In the genomic region with DNA sequence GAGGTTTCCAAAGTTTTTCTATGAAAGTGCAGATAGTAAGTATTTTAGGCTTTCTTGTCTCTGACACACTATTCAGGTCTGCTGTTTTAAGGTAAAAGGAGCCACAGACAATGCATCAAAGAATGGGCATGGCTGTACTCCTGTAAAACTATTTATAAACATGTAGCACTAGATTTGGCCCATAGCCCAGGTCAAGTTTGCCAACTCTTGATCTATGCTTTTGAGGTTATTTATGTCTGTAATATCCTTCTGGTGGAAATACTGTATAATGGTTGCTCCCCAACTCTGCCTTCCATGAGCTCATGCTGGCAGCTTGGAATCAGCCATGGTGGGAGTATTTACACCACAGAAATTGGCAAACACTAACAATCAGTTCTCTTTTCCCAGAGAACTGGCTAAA, we compare ENCODE assay signal across 16 cellular contexts.
DNase-seq lines count a peak whose midpoint lies in the region; ATAC-seq, FAIRE-seq and TF ChIP-seq lines count a peak whose summit lies in the region.
"Had no signal": no experiment of that assay in that cellular context is flagged by ENCODE, and none has a peak within 500 bp of the region (broad histone marks: within the 10 kb centered on the region; RNA-seq: fewer than 3 reads in every experiment).

No MANE protein-coding gene starts in this region.

- in situ Hi-C loops in GM12878 (cut with MboI): loop anchor here (10.0 kb wide), 2 partner anchors 886 to 1326 kb away; no protein-coding TSS in a partner anchor

- H3K4me1 ChIP-seq in BLaER1 treated with 17β-estradiol and CSF1 and Interleukin-3, amounts not matched to agents 10 nM and 100 nM: peaks cover 47 to 77% (median 68%) of the 10 kb centered on the region in 10 experiments
- peaks cover 94% of the 10 kb centered on the region for H3K4me1 ChIP-seq in KMS-11 (ENCODE audit: low read depth, poor library complexity, severe bottlenecking)
- H3K4me1 ChIP-seq in GM12878 (ENCODE audit: control insufficient read depth, insufficient read depth, low read length): peaks cover 91% of the 10 kb centered on the region
- no peaks in the 10 kb centered on the region for H3K4me1 ChIP-seq in adrenal gland (replicated peaks in 1 of 2)

- peak; percentile 40 for DNase-seq in MV-4-11 (lab: John Stamatoyannopoulos, UW)
- DNase-seq in GM12878 (ENCODE audit: low read depth, low spot score): no peak
- no peak for DNase-seq in NCI-H1105 (lab: John Stamatoyannopoulos, UW)
- DNase-seq in adrenal gland: no peak
- DNase-seq in NCI-H1436 (lab: John Stamatoyannopoulos, UW): no peak
- DNase-seq in NOMO-1 (lab: John Stamatoyannopoulos, UW; ENCODE audit: unreplicated experiment in 2 of 2): no peak
- DNase-seq: ACHN; CD4-positive, alpha-beta memory T cell; EL; GOT3; H9; IMR-90 had no signal

- no peak for ATAC-seq in GM12878

- CTCF ChIA-PET in GM12878 (lab: Yijun Ruan, JAX): interaction anchor here (0.7 to 2.3 kb wide), 4 partner anchors 18 to 361 kb away, joined by 3 to 7 read pairs (median 3); no protein-coding TSS in a partner anchor

- peaks cover 19 to 35% (median 24%) of the 10 kb centered on the region in 11 experiments for H3K9me3 ChIP-seq in BLaER1 treated with 17β-estradiol and CSF1 and Interleukin-3, amounts not matched to agents 10 nM and 100 nM (replicated peaks in 1 of 11)
- H3K9me3 ChIP-seq in GM12878 (replicated peaks; ENCODE audit: control insufficient read depth, insufficient read depth, low read length): peaks cover 18% of the 10 kb centered on the region; the same call in 2 of the 3 replicates
- no peaks in the 10 kb centered on the region for H3K9me3 ChIP-seq in adrenal gland (replicated peaks in 1 of 3)

- H3K79me2 ChIP-seq in KMS-11 (ENCODE audit: insufficient read depth, low read depth) (no peaks in the 10 kb centered on the region), GM12878 (ENCODE audit: control insufficient read depth, insufficient read depth, low read length) (no peaks in the 10 kb centered on the region)

- H3K27ac ChIP-seq in BLaER1 treated with 17β-estradiol and CSF1 and Interleukin-3, amounts not matched to agents 10 nM and 100 nM: peak overlapping the region in 7 of 11 experiments; percentile 46 to 75 (median 53); a peak in 12 of 22 replicates
- H3K27ac ChIP-seq in KMS-11 (peak overlapping the region; percentile 100), GM12878 (ENCODE audit: control insufficient read depth, insufficient read depth) (peak overlapping the region; percentile 97), adrenal gland (no peak overlapping the region)
- H3K27ac ChIP-seq: C4-2B had no signal

- SMC1A ChIA-PET in GM12878 (lab: Charles Lee; ENCODE audit: uncharacterized antibody, unreplicated experiment): interaction anchor here (0.8 to 3.6 kb wide), 12 partner anchors 10 to 436 kb away, joined by 3 to 16 read pairs (median 3); no protein-coding TSS in a partner anchor

- no peak for TF ChIP-seq RAD21 in GM12878 (IDR thresholded peaks at IDR 0.05; ENCODE audit: insufficient read depth, low read depth, low read length)

- TF ChIP-seq CTCF in KMS-11 (conservative IDR thresholded peaks at IDR 0.05; ENCODE audit: low read depth, low read length) (no peak), GM12878 (IDR thresholded peaks at IDR 0.05 in 2 of 3, conservative IDR thresholded peaks at IDR 0.05 in 1 of 3; ENCODE audit: control insufficient read depth in 2 of 3, extremely low read depth in 1 of 3, insufficient read depth in 1 of 3, low read depth in 3 of 3, low read length in 3 of 3) (no peak), adrenal gland (IDR thresholded peaks at IDR 0.05) (no peak)

- FAIRE-seq in GM12878 (lab: Jason Lieb, UNC): no peak
- FAIRE-seq: G401.6 had no signal

- BruUV-seq in GM12878 (replicated peaks; lab: Mats Ljungman, UMichigan): no TSS peak

- H4K20me1 ChIP-seq in BLaER1 treated with 17β-estradiol and CSF1 and Interleukin-3, amounts not matched to agents 10 nM and 100 nM: no peaks in the 10 kb centered on the region
- H4K20me1 ChIP-seq in KMS-11 (ENCODE audit: insufficient read depth) (no peaks in the 10 kb centered on the region), GM12878 (ENCODE audit: control insufficient read depth, insufficient read depth) (no peaks in the 10 kb centered on the region)

- RAD21 ChIA-PET in GM12878 (lab: Charles Lee; ENCODE audit: unreplicated experiment): interaction anchor here (0.5 to 2.2 kb wide), 5 partner anchors 10 to 1572 kb away, joined by 3 to 17 read pairs (median 3); no protein-coding TSS in a partner anchor

- H3K9ac ChIP-seq in BLaER1 treated with 17β-estradiol and CSF1 and Interleukin-3, amounts not matched to agents 10 nM and 100 nM: peak overlapping the region in 1 of 11 experiments; percentile 2; a peak in 2 of 22 replicates
- peak overlapping the region; percentile 76 for H3K9ac ChIP-seq in KMS-11
- H3K9ac ChIP-seq in GM12878 (ENCODE audit: control insufficient read depth, insufficient read depth, low read length): peak overlapping the region; percentile 70

- no peak for TF ChIP-seq EP300 in GM12878 (IDR thresholded peaks at IDR 0.05; ENCODE audit: borderline replicate concordance in 1 of 2, control insufficient read depth in 1 of 2, low read depth in 2 of 2, low read length in 2 of 2)

- H2AFZ ChIP-seq in KMS-11 (ENCODE audit: low read depth): peak overlapping the region; percentile 56; the same call in 1 of the 2 replicates
- no peak overlapping the region for H2AFZ ChIP-seq in GM12878 (ENCODE audit: control insufficient read depth, low read depth, low read length)

- peaks cover 0 to 17% (median 6%) of the 10 kb centered on the region in 11 experiments; a peak in 8 of 22 replicates for H3K36me3 ChIP-seq in BLaER1 treated with 17β-estradiol and CSF1 and Interleukin-3, amounts not matched to agents 10 nM and 100 nM
- H3K36me3 ChIP-seq in KMS-11 (ENCODE audit: insufficient read depth) (no peaks in the 10 kb centered on the region), GM12878 (ENCODE audit: control insufficient read depth in 2 of 2, insufficient read depth in 2 of 2, low read length in 1 of 2) (no peaks in the 10 kb centered on the region), adrenal gland (replicated peaks in 1 of 2) (no peaks in the 10 kb centered on the region)

- no peaks in the 10 kb centered on the region for H3K27me3 ChIP-seq in BLaER1 treated with 17β-estradiol and CSF1 and Interleukin-3, amounts not matched to agents 10 nM and 100 nM
- no peaks in the 10 kb centered on the region for H3K27me3 ChIP-seq in KMS-11 (ENCODE audit: insufficient read depth, low read depth)
- no peaks in the 10 kb centered on the region for H3K27me3 ChIP-seq in GM12878 (replicated peaks in 1 of 2; ENCODE audit: control insufficient read depth in 2 of 2, insufficient read depth in 2 of 2, low read length in 1 of 2)
- no peaks in the 10 kb centered on the region for H3K27me3 ChIP-seq in adrenal gland

- TF ChIP-seq POLR2A in GM12878 (IDR thresholded peaks at IDR 0.05; ENCODE audit: low read depth, low read length) (no peak), adrenal gland (IDR thresholded peaks at IDR 0.05) (no peak)

- H3K4me3 ChIP-seq in BLaER1 treated with 17β-estradiol and CSF1 and Interleukin-3, amounts not matched to agents 10 nM and 100 nM: no peak overlapping the region
- H3K4me3 ChIP-seq in KMS-11 (IDR thresholded peaks at IDR 0.05; ENCODE audit: insufficient read depth, low read depth, low read length) (no peak overlapping the region), GM12878 (no peak overlapping the region), adrenal gland (no peak overlapping the region)

- POLR2A ChIA-PET in GM12878 (lab: Charles Lee): interaction anchor here (0.7 to 1.6 kb wide), 4 partner anchors 10 to 245 kb away, joined by 3 to 5 read pairs (median 4); partner anchors contain the start of gene BUB3

- H3K4me2 ChIP-seq in BLaER1 treated with 17β-estradiol and CSF1 and Interleukin-3, amounts not matched to agents 10 nM and 100 nM: peak overlapping the region in 9 of 11 experiments; percentile 37 to 74 (median 50); a peak in 17 of 22 replicates
- H3K4me2 ChIP-seq in KMS-11 (peak overlapping the region; percentile 81), GM12878 (ENCODE audit: control insufficient read depth, insufficient read depth) (peak overlapping the region; percentile 75)

- intact Hi-C loops in GM12878 (cut with micrococcal nuclease; ENCODE audit: unreplicated experiment): loop anchor here (1.0 to 5.0 kb wide), 2 partner anchors 155 to 824 kb away; no protein-coding TSS in a partner anchor
- intact Hi-C loops in adrenal gland (cut with DNase I): no loop called here

TF ChIP-seq in GM12878, 131 proteins besides CTCF, POLR2A, EP300 and RAD21:
- TF ChIP-seq TAF1 (IDR thresholded peaks at IDR 0.05; ENCODE audit: borderline replicate concordance, low read depth, low read length) (no peak), RB1 (IDR thresholded peaks at IDR 0.05; ENCODE audit: borderline replicate concordance) (no peak), PRDM15 (CRISPR knock-in tag; IDR thresholded peaks at IDR 0.05) (0 out of 2 replicates have a peak, but pooled peaks have one; percentile 35), ZNF274 (IDR thresholded peaks at IDR 0.05; ENCODE audit: insufficient read depth, insufficient read length) (no peak)

Comparison
In these comparisons a context has a peak if more than half of its experiments do, and no peak if none do; other contexts are left out.
1. H3K27ac ChIP-seq: peak in BLaER1 treated with 17β-estradiol and CSF1 and Interleukin-3, amounts not matched to agents 10 nM and 100 nM (7 of 11), KMS-11 (single experiment) and GM12878 (single experiment); none in adrenal gland (0 of 5).
2. Peak in every context shown above with its lines, with median percentiles within 50 percentile points of each other: H3K4me2 ChIP-seq.